ENCODE assay signal across 15 cellular contexts in genomic region chr16:630024-630814, GRCh38. TPM values are rescaled to one million over a fixed set of nuclear protein-coding genes. Genes with fewer than 3 reads are reported as not detected.
DNase-seq lines count a peak whose midpoint lies in the region; ATAC-seq and TF ChIP-seq lines count a peak whose summit lies in the region.
"Had no signal": no experiment of that assay in that cellular context is flagged by ENCODE, and none has a peak within 500 bp of the region (broad histone marks: within the 10 kb centered on the region; RNA-seq: fewer than 3 reads in every experiment).

No MANE protein-coding gene starts in this region.

- peaks cover 8% of the 10 kb centered on the region for H3K27me3 Mint-ChIP-seq in dendritic cell treated with granulocyte-macrophage colony-stimulating factor and Interleukin-4, amounts not matched to agents 40 ng/mL and 50 ng/mL, for 4 days
- H3K27me3 Mint-ChIP-seq in activated naive CD8-positive, alpha-beta T cell treated with anti-CD3 and anti-CD28 coated beads for 36 hours = no peaks in the 10 kb centered on the region
- H3K27me3 Mint-ChIP-seq: activated T-cell treated with anti-CD3 and anti-CD28 coated beads, Interleukin-2, amount 50 U/mL, for 24 hours had no signal

- H3K18ac ChIP-seq in mesenchymal stem cell (ENCODE audit: low read depth in 1 of 2, low read length in 2 of 2) = peak overlapping the region; percentile 76 to 87

- DNase-seq in mesenchymal stem cell (no peak), MG63 (no peak), SHP77 (lab: John Stamatoyannopoulos, UW) (no peak)
- no peak for DNase-seq in stimulated activated effector memory CD8-positive, alpha-beta T cell treated with anti-CD3 and anti-CD28 coated beads, Interleukin-12 subunit alpha, Interleukin-12 subunit beta, amount 100 ng/mL, for 72 hours (ENCODE audit: low spot score in 2 of 2)
- no peak for DNase-seq in activated naive CD8-positive, alpha-beta T cell treated with anti-CD3 and anti-CD28 coated beads for 36 hours
- DNase-seq: activated CD4-positive, alpha-beta T cell treated with anti-CD3 and anti-CD28 coated beads for 48 hours; NCI-H1694; NCI-H526 treated with DMSO at 0.1 percent for 48 hours; tibial artery had no signal

- H3K4me1 ChIP-seq in HEK293 (ENCODE audit: control insufficient read depth, insufficient read depth, low read length) (peaks cover 2% of the 10 kb centered on the region; the same call in 1 of the 2 replicates), mesenchymal stem cell (ENCODE audit: control insufficient read depth, insufficient read depth, low read depth, low read length) (peaks cover 63% of the 10 kb centered on the region)

- 46% methylated on average over 33 of the region's 34 CpGs for WGBS in mesenchymal stem cell

- peak overlapping the region; percentile 38 for H3K9ac ChIP-seq in mesenchymal stem cell (ENCODE audit: low read length)
- H3K9ac ChIP-seq: KMS-11 had no signal

- peak overlapping the region; percentile 12 for H3K27ac Mint-ChIP-seq in dendritic cell treated with granulocyte-macrophage colony-stimulating factor and Interleukin-4, amounts not matched to agents 40 ng/mL and 50 ng/mL, for 4 days
- peak overlapping the region; percentile 26 for H3K27ac Mint-ChIP-seq in stimulated activated effector memory CD8-positive, alpha-beta T cell treated with anti-CD3 and anti-CD28 coated beads, Interleukin-12 subunit alpha, Interleukin-12 subunit beta, amount 100 ng/mL, for 72 hours
- H3K27ac Mint-ChIP-seq in activated naive CD8-positive, alpha-beta T cell treated with anti-CD3 and anti-CD28 coated beads for 36 hours = no peak overlapping the region
- H3K27ac Mint-ChIP-seq: activated T-cell treated with anti-CD3 and anti-CD28 coated beads, Interleukin-2, amount 50 U/mL, for 24 hours; T-helper 2 cell treated with Interferon-gamma antibody and Interleukin-4, amounts not matched to agents 5 μg/mL and 100 μg/mL, for 36 hours had no signal

- H2BK120ac ChIP-seq in mesenchymal stem cell (ENCODE audit: low read depth, low read length) = peak overlapping the region; percentile 27

- H3K79me1 ChIP-seq in mesenchymal stem cell (replicated peaks; ENCODE audit: low read length, poor library complexity, severe bottlenecking) = peaks cover 14% of the 10 kb centered on the region

- H3K27me3 ChIP-seq in mesenchymal stem cell (ENCODE audit: control insufficient read depth in 1 of 2, insufficient read depth in 1 of 2, low read length in 2 of 2) (no peaks in the 10 kb centered on the region), MG63 (no peaks in the 10 kb centered on the region)

- H3K36me3 Mint-ChIP-seq in dendritic cell treated with granulocyte-macrophage colony-stimulating factor and Interleukin-4, amounts not matched to agents 40 ng/mL and 50 ng/mL, for 4 days (ENCODE audit: low read depth) = peaks cover 70% of the 10 kb centered on the region
- H3K36me3 Mint-ChIP-seq in stimulated activated effector memory CD8-positive, alpha-beta T cell treated with anti-CD3 and anti-CD28 coated beads, Interleukin-12 subunit alpha, Interleukin-12 subunit beta, amount 100 ng/mL, for 72 hours = peaks cover 32% of the 10 kb centered on the region
- H3K36me3 Mint-ChIP-seq in activated naive CD8-positive, alpha-beta T cell treated with anti-CD3 and anti-CD28 coated beads for 36 hours = peaks cover 2% of the 10 kb centered on the region

- intact Hi-C loops in dendritic cell treated with granulocyte-macrophage colony-stimulating factor and Interleukin-4, amounts not matched to agents 40 ng/mL and 50 ng/mL, for 4 days (cut with micrococcal nuclease) = no loop called here

- ATAC-seq in stimulated activated effector memory CD8-positive, alpha-beta T cell treated with anti-CD3 and anti-CD28 coated beads, Interleukin-12 subunit alpha, Interleukin-12 subunit beta, amount 100 ng/mL, for 72 hours = no peak

- peak overlapping the region; percentile 24; the same call in 1 of the 2 replicates for H3K27ac ChIP-seq in HEK293 (ENCODE audit: extremely low read depth, low read depth, low read length)
- H3K27ac ChIP-seq in mesenchymal stem cell (ENCODE audit: low read length, poor library complexity, severe bottlenecking) = no peak overlapping the region
- H3K27ac ChIP-seq: esophagus muscularis mucosa, KMS-11, tibial artery had no signal

- peak overlapping the region; percentile 84 to 94 for H3K4ac ChIP-seq in mesenchymal stem cell (ENCODE audit: low read depth in 1 of 2, low read length in 2 of 2)

- CTCF ChIA-PET in HEK293 (lab: Yijun Ruan, JAX) = no interaction called here

- no peaks in the 10 kb centered on the region for H3K9me3 Mint-ChIP-seq in dendritic cell treated with granulocyte-macrophage colony-stimulating factor and Interleukin-4, amounts not matched to agents 40 ng/mL and 50 ng/mL, for 4 days
- H3K9me3 Mint-ChIP-seq in stimulated activated effector memory CD8-positive, alpha-beta T cell treated with anti-CD3 and anti-CD28 coated beads, Interleukin-12 subunit alpha, Interleukin-12 subunit beta, amount 100 ng/mL, for 72 hours = no peaks in the 10 kb centered on the region
- no peaks in the 10 kb centered on the region for H3K9me3 Mint-ChIP-seq in activated naive CD8-positive, alpha-beta T cell treated with anti-CD3 and anti-CD28 coated beads for 36 hours
- H3K9me3 Mint-ChIP-seq: activated T-cell treated with anti-CD3 and anti-CD28 coated beads, Interleukin-2, amount 50 U/mL, for 24 hours; T-helper 2 cell treated with Interferon-gamma antibody and Interleukin-4, amounts not matched to agents 5 μg/mL and 100 μg/mL, for 36 hours had no signal

- H4K8ac ChIP-seq in mesenchymal stem cell (ENCODE audit: low read length) = peak overlapping the region; percentile 90

- H2AK5ac ChIP-seq in mesenchymal stem cell (ENCODE audit: low read length, severe bottlenecking) = peak overlapping the region; percentile 49

- TF ChIP-seq CTCF in HEK293 (tag by site-specific recombination; IDR thresholded peaks at IDR 0.05) = no peak

- peak overlapping the region; percentile 55 for H2BK15ac ChIP-seq in mesenchymal stem cell (ENCODE audit: low read depth, poor library complexity, severe bottlenecking)

- H3K23ac ChIP-seq in mesenchymal stem cell (ENCODE audit: low read length in 2 of 2) = no peak overlapping the region

- H2AFZ ChIP-seq in mesenchymal stem cell (ENCODE audit: low read depth, low read length) = peak overlapping the region; percentile 2

- H2BK12ac ChIP-seq in mesenchymal stem cell (ENCODE audit: low read length in 2 of 2) = peak overlapping the region; percentile 92 to 96

- POLR2A ChIA-PET in HEK293 (lab: Yijun Ruan, JAX) = interaction anchor here (0.6 kb wide), 1 partner anchor 108 kb away, joined by 4 read pairs; no protein-coding TSS in a partner anchor

- H3K4me3 ChIP-seq in HEK293 (ENCODE audit: low read depth, low read length) (no peak overlapping the region), mesenchymal stem cell (ENCODE audit: insufficient read depth in 1 of 2, low read depth in 1 of 2, low read length in 2 of 2) (peak overlapping the region in 1 of 2 experiments; percentile 26), MG63 (no peak overlapping the region)
- H3K4me3 ChIP-seq: esophagus muscularis mucosa, tibial artery had no signal

- peak overlapping the region in 1 of 2 experiments; percentile 86 for H3K14ac ChIP-seq in mesenchymal stem cell (ENCODE audit: low read length in 2 of 2)

- H3K36me3 ChIP-seq in HEK293 (ENCODE audit: control insufficient read depth in 2 of 2, insufficient read depth in 1 of 2, low read length in 2 of 2) (peaks cover 0 to 20% of the 10 kb centered on the region in 2 experiments; a peak in 1 of 3 replicates), mesenchymal stem cell (ENCODE audit: control insufficient read depth in 1 of 2, insufficient read depth in 2 of 2, low read depth in 1 of 2, low read length in 2 of 2) (peaks cover 8 to 70% of the 10 kb centered on the region in 2 experiments), MG63 (peaks cover 30% of the 10 kb centered on the region)

- no peaks in the 10 kb centered on the region for H3K9me3 ChIP-seq in HEK293 (ENCODE audit: control insufficient read depth, insufficient read depth, low read depth, low read length)
- H3K9me3 ChIP-seq in mesenchymal stem cell (ENCODE audit: control insufficient read depth, low read length) = no peaks in the 10 kb centered on the region
- H3K9me3 ChIP-seq in MG63 = no peaks in the 10 kb centered on the region
- H3K9me3 ChIP-seq: esophagus muscularis mucosa, tibial artery had no signal

- H3K4me2 ChIP-seq in mesenchymal stem cell (ENCODE audit: low read length, poor library complexity, severe bottlenecking) = no peak overlapping the region
- H3K4me2 ChIP-seq: KMS-11 had no signal

- H3K4me3 Mint-ChIP-seq in dendritic cell treated with granulocyte-macrophage colony-stimulating factor and Interleukin-4, amounts not matched to agents 40 ng/mL and 50 ng/mL, for 4 days = no peak overlapping the region
- no peak overlapping the region for H3K4me3 Mint-ChIP-seq in stimulated activated effector memory CD8-positive, alpha-beta T cell treated with anti-CD3 and anti-CD28 coated beads, Interleukin-12 subunit alpha, Interleukin-12 subunit beta, amount 100 ng/mL, for 72 hours
- no peak overlapping the region for H3K4me3 Mint-ChIP-seq in activated naive CD8-positive, alpha-beta T cell treated with anti-CD3 and anti-CD28 coated beads for 36 hours
- H3K4me3 Mint-ChIP-seq: activated T-cell treated with anti-CD3 and anti-CD28 coated beads, Interleukin-2, amount 50 U/mL, for 24 hours; T-helper 2 cell treated with Interferon-gamma antibody and Interleukin-4, amounts not matched to agents 5 μg/mL and 100 μg/mL, for 36 hours had no signal

- H4K91ac ChIP-seq in mesenchymal stem cell (ENCODE audit: low read length) = peak overlapping the region; percentile 95

- H3K4me1 Mint-ChIP-seq in dendritic cell treated with granulocyte-macrophage colony-stimulating factor and Interleukin-4, amounts not matched to agents 40 ng/mL and 50 ng/mL, for 4 days (ENCODE audit: low read depth) = peaks cover 14% of the 10 kb centered on the region
- H3K4me1 Mint-ChIP-seq in stimulated activated effector memory CD8-positive, alpha-beta T cell treated with anti-CD3 and anti-CD28 coated beads, Interleukin-12 subunit alpha, Interleukin-12 subunit beta, amount 100 ng/mL, for 72 hours = peaks cover 12% of the 10 kb centered on the region
- H3K4me1 Mint-ChIP-seq in activated naive CD8-positive, alpha-beta T cell treated with anti-CD3 and anti-CD28 coated beads for 36 hours = peaks cover 1% of the 10 kb centered on the region

- no peak overlapping the region for H2BK5ac ChIP-seq in mesenchymal stem cell (ENCODE audit: low read depth, low read length, poor library complexity, severe bottlenecking)

RNA-seq across cellular contexts. Expression of gene WFIKKN1, which starts 0.6 kb away (rescaled TPM):
- polyA plus RNA-seq in mesenchymal stem cell (2013, experiment 1 of 2) = 0.15 TPM
- polyA plus RNA-seq in mesenchymal stem cell (2013, experiment 2 of 2) = 0.23 TPM
- total RNA-seq in MG63 (2014; rRNA removed; shearing (Covaris generic); ENCODE audit: low replicate concordance) = not detected in 2 replicates
- total RNA-seq in activated naive CD8-positive, alpha-beta T cell treated with anti-CD3 and anti-CD28 coated beads for 36 hours = under 1 TPM in 1 of 2 experiments, not detected in 1; 0.10 TPM

RNA-seq across cellular contexts. Expression of gene METTL26, which starts 5.9 kb away (rescaled TPM):
- 58.3 TPM for polyA plus RNA-seq in mesenchymal stem cell (2013, experiment 1 of 2)
- polyA plus RNA-seq in mesenchymal stem cell (2013, experiment 2 of 2) = 56.5 TPM
- 145 and 183 TPM in 2 replicates for total RNA-seq in MG63 (2014; rRNA removed; shearing (Covaris generic); ENCODE audit: low replicate concordance)
- 100 to 1,000 TPM; 127 to 128 TPM for total RNA-seq in activated naive CD8-positive, alpha-beta T cell treated with anti-CD3 and anti-CD28 coated beads for 36 hours

RNA-seq across cellular contexts. Expression of gene MCRIP2, which starts 11.4 kb away (rescaled TPM):
- polyA plus RNA-seq in mesenchymal stem cell (2013, experiment 1 of 2) = 27.2 TPM
- 29.7 TPM for polyA plus RNA-seq in mesenchymal stem cell (2013, experiment 2 of 2)
- total RNA-seq in MG63 (2014; rRNA removed; shearing (Covaris generic); ENCODE audit: low replicate concordance) = 22.2 and 50.3 TPM in 2 replicates
- 10 to 100 TPM; 56.0 to 60.3 TPM for total RNA-seq in activated naive CD8-positive, alpha-beta T cell treated with anti-CD3 and anti-CD28 coated beads for 36 hours

RNA-seq across cellular contexts. Expression of gene WDR90, which starts 18.9 kb away (rescaled TPM):
- polyA plus RNA-seq in mesenchymal stem cell (2013, experiment 1 of 2) = 7.4 TPM
- 6.5 TPM for polyA plus RNA-seq in mesenchymal stem cell (2013, experiment 2 of 2)
- 6.0 and 17.3 TPM in 2 replicates for total RNA-seq in MG63 (2014; rRNA removed; shearing (Covaris generic); ENCODE audit: low replicate concordance)
- 10 to 100 TPM; 84.5 to 86.0 TPM for total RNA-seq in activated naive CD8-positive, alpha-beta T cell treated with anti-CD3 and anti-CD28 coated beads for 36 hours

RNA-seq across cellular contexts. Expression of gene RHOT2, which starts 37.7 kb away (rescaled TPM):
- polyA plus RNA-seq in mesenchymal stem cell (2013, experiment 1 of 2) = 61.9 TPM
- polyA plus RNA-seq in mesenchymal stem cell (2013, experiment 2 of 2) = 56.8 TPM
- 48.7 and 72.8 TPM in 2 replicates for total RNA-seq in MG63 (2014; rRNA removed; shearing (Covaris generic); ENCODE audit: low replicate concordance)
- total RNA-seq in activated naive CD8-positive, alpha-beta T cell treated with anti-CD3 and anti-CD28 coated beads for 36 hours = 100 to 1,000 TPM; 123 to 128 TPM
